In the genomic region with DNA sequence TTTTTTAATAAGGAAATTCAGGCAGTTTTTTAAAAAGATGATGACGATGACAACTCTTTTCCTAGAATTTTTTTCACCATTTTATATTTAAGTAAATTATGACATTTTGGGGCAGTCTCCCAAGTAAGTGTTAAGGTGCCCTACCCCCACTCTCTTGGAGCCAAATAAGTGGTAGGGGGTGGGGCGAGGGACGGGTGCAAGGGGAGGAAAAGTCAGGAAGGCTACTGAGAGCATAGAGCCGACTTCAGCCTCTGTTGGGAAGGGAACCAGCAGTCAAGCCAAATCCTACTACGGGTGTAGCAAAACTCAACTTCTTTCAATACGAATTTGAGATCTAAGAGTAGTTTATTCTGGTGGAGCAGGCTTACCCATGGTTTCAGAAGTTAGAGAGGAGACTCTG, we compare ENCODE assay signal across 21 cellular contexts.
"Had no signal": no experiment of that assay in that cellular context is flagged by ENCODE, and none has a peak within 500 bp of the region (broad histone marks: within the 10 kb centered on the region; RNA-seq: fewer than 3 reads in every experiment).

No MANE protein-coding gene starts in this region.

- H3K27ac ChIP-seq: body of pancreas, cardiac muscle cell, foreskin keratinocyte, hepatocyte, ovary, psoas muscle had no signal

- H3K27me3 Mint-ChIP-seq: activated CD4-positive, alpha-beta T cell treated with anti-CD3 and anti-CD28 coated beads, Interleukin-2, amount 10 ng/mL, durations not matched to agents 24 days and 14 days; activated CD8-positive, alpha-beta memory T cell treated with anti-CD3 and anti-CD28 coated beads, Interleukin-2, amount 10 ng/mL, durations not matched to agents 7 days and 5 days; activated CD8-positive, alpha-beta T cell treated with anti-CD3 and anti-CD28 coated beads for 36 hours; activated naive CD4-positive, alpha-beta T cell treated with anti-CD3 and anti-CD28 coated beads, Interleukin-2, amount 10 ng/mL, durations not matched to agents 7 days and 5 days; naive B cell; stimulated activated naive CD8-positive, alpha-beta T cell treated with anti-CD3 and anti-CD28 coated beads, Interleukin-15, Interleukin-2, amounts not matched to agents 100 ng/mL and 50 ng/mL, for 24 hours had no signal

- H3K9me3 ChIP-seq: ovary had no signal

- ATAC-seq: activated CD4-positive, CD25-positive, alpha-beta regulatory T cell treated with anti-CD3 and anti-CD28 coated beads, Interleukin-2, amount 50 U/mL, for 24 hours; activated CD8-positive, alpha-beta memory T cell treated with anti-CD3 and anti-CD28 coated beads, Interleukin-2, amount 10 ng/mL, durations not matched to agents 7 days and 5 days; activated CD8-positive, alpha-beta T cell treated with anti-CD3 and anti-CD28 coated beads for 36 hours; body of pancreas; foreskin keratinocyte; left colon; psoas muscle; right cardiac atrium; SK-N-SH treated with all-trans-retinoic acid at 6 μM for 48 hours had no signal

- H3K9me3 Mint-ChIP-seq: stimulated activated naive CD8-positive, alpha-beta T cell treated with anti-CD3 and anti-CD28 coated beads, Interleukin-15, Interleukin-2, amounts not matched to agents 100 ng/mL and 50 ng/mL, for 24 hours had no signal

- H3K4me3 Mint-ChIP-seq: activated CD4-positive, alpha-beta T cell treated with anti-CD3 and anti-CD28 coated beads, Interleukin-2, amount 10 ng/mL, durations not matched to agents 24 days and 14 days; activated CD8-positive, alpha-beta memory T cell treated with anti-CD3 and anti-CD28 coated beads, Interleukin-2, amount 10 ng/mL, durations not matched to agents 7 days and 5 days; activated CD8-positive, alpha-beta T cell treated with anti-CD3 and anti-CD28 coated beads for 36 hours; activated naive CD4-positive, alpha-beta T cell treated with anti-CD3 and anti-CD28 coated beads, Interleukin-2, amount 10 ng/mL, durations not matched to agents 7 days and 5 days; naive B cell; stimulated activated naive CD8-positive, alpha-beta T cell treated with anti-CD3 and anti-CD28 coated beads, Interleukin-15, Interleukin-2, amounts not matched to agents 100 ng/mL and 50 ng/mL, for 24 hours had no signal

- H3K27ac Mint-ChIP-seq: activated CD4-positive, alpha-beta T cell treated with anti-CD3 and anti-CD28 coated beads, Interleukin-2, amount 10 ng/mL, durations not matched to agents 24 days and 14 days; activated CD8-positive, alpha-beta memory T cell treated with anti-CD3 and anti-CD28 coated beads, Interleukin-2, amount 10 ng/mL, durations not matched to agents 7 days and 5 days; activated CD8-positive, alpha-beta T cell treated with anti-CD3 and anti-CD28 coated beads for 36 hours; activated naive CD4-positive, alpha-beta T cell treated with anti-CD3 and anti-CD28 coated beads, Interleukin-2, amount 10 ng/mL, durations not matched to agents 7 days and 5 days; naive B cell; stimulated activated naive CD8-positive, alpha-beta T cell treated with anti-CD3 and anti-CD28 coated beads, Interleukin-15, Interleukin-2, amounts not matched to agents 100 ng/mL and 50 ng/mL, for 24 hours had no signal

- H3K4me1 ChIP-seq: body of pancreas had no signal

- DNase-seq: activated CD4-positive, alpha-beta T cell treated with anti-CD3 and anti-CD28 coated beads, Interleukin-2, amount 10 ng/mL, durations not matched to agents 24 days and 14 days; activated CD8-positive, alpha-beta memory T cell treated with anti-CD3 and anti-CD28 coated beads, Interleukin-2, amount 10 ng/mL, durations not matched to agents 7 days and 5 days; activated CD8-positive, alpha-beta T cell treated with anti-CD3 and anti-CD28 coated beads for 36 hours; activated effector memory CD4-positive, alpha-beta T cell treated with anti-CD3 and anti-CD28 coated beads, Interleukin-2, amount 50 U/mL, for 16 hours; activated naive CD4-positive, alpha-beta T cell treated with anti-CD3 and anti-CD28 coated beads, Interleukin-2, amount 10 ng/mL, durations not matched to agents 7 days and 5 days; activated T-cell treated with anti-CD3 and anti-CD28 coated beads for 4 hours; anterior cingulate cortex; body of pancreas; left colon; naive B cell; ovary; psoas muscle; right cardiac atrium; stimulated activated CD4-positive, alpha-beta T cell treated with anti-CD3 and anti-CD28 coated beads, Interleukin-1b, Interleukin-23, amount 100 ng/mL, for 48 hours had no signal

- H3K79me2 ChIP-seq: hepatocyte had no signal

- H3K27me3 ChIP-seq: body of pancreas, cardiac muscle cell, foreskin keratinocyte, hepatocyte, ovary, tibial nerve had no signal

- H2AFZ ChIP-seq: hepatocyte had no signal

- H3K36me3 ChIP-seq: cardiac muscle cell, ovary had no signal

- H3K36me3 Mint-ChIP-seq: activated naive CD4-positive, alpha-beta T cell treated with anti-CD3 and anti-CD28 coated beads, Interleukin-2, amount 10 ng/mL, durations not matched to agents 7 days and 5 days had no signal

- H3K4me3 ChIP-seq: body of pancreas, cardiac muscle cell, hepatocyte, ovary, psoas muscle, tibial nerve had no signal

- H3K4me2 ChIP-seq: hepatocyte had no signal
